Comparison of ENCODE assay signal across 1 cellular context in genomic region chr7:2110586-2111396, GRCh38.
TF ChIP-seq lines count a peak whose summit lies in the region.

No MANE protein-coding gene starts in this region.

TF ChIP-seq in SK-N-SH treated with all-trans-retinoic acid at 6 μM for 48 hours, 23 proteins besides CTCF, POLR2A, EP300 and RAD21 (continued from another document):
- TF ChIP-seq, protein P1, sequence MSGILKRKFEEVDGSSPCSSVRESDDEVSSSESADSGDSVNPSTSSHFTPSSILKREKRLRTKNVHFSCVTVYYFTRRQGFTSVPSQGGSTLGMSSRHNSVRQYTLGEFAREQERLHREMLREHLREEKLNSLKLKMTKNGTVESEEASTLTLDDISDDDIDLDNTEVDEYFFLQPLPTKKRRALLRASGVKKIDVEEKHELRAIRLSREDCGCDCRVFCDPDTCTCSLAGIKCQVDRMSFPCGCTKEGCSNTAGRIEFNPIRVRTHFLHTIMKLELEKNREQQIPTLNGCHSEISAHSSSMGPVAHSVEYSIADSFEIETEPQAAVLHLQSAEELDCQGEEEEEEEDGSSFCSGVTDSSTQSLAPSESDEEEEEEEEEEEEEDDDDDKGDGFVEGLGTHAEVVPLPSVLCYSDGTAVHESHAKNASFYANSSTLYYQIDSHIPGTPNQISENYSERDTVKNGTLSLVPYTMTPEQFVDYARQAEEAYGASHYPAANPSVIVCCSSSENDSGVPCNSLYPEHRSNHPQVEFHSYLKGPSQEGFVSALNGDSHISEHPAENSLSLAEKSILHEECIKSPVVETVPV (CRISPR knock-in tag; IDR thresholded peaks at IDR 0.05): no peak
